In the genomic region with DNA sequence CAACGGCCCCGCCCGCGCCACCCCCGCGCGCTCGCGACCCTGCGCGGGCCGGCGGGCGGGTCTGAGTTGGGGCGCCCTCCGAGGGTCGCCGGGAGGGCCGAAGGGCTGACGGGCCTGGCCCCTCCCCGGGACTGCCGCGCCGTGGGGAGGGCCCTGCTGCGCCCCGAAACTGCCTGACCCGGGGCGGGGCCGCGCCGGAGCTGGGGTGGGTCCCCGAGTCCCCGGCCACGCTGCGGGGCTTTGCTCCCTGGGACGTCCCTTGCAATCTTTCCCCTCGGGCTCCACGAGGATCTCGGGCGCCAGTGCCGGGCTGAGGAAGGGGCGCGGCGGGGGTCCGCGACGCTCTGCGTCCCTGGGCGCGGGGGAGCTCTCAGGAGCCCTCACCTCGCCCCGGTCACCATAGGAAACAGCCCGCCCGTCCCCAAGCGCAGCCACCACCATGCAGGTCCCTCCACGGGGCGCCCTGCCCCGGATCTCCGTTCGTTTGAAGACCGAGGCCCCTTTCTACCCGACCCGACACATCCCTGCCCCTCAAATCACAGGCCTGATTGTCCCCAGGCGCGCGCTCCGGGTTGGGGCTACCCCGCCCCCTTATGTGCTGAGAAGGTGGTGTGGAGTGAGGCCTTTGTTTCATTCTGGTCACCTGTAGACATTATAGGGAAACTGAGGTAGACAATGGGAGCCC, we compare ENCODE assay signal across 8 cellular contexts. TPM values are rescaled to one million over a fixed set of nuclear protein-coding genes. Genes with fewer than 3 reads are reported as not detected.
DNase-seq lines count a peak whose midpoint lies in the region; ATAC-seq and TF ChIP-seq lines count a peak whose summit lies in the region.

No MANE protein-coding gene starts in this region.

- H3K9me3 ChIP-seq in WERI-Rb-1 (ENCODE audit: severe bottlenecking) = peaks cover under 1% of the 10 kb centered on the region
- no peaks in the 10 kb centered on the region for H3K9me3 ChIP-seq in liver (ENCODE audit: control insufficient read depth in 4 of 4, low read length in 3 of 4)

- H3K27ac ChIP-seq in WERI-Rb-1 (peak overlapping the region; percentile 95), liver (ENCODE audit: low read depth in 1 of 2, low read length in 2 of 2) (peak overlapping the region; percentile 71 to 98)

- peaks cover 7 to 45% (median 21%) of the 10 kb centered on the region in 4 donors for H3K4me1 ChIP-seq in liver (ENCODE audit: control insufficient read depth in 4 of 4, insufficient read depth in 4 of 4, low read length in 3 of 4)

- H3K36me3 ChIP-seq in WERI-Rb-1 (peaks cover 41% of the 10 kb centered on the region), liver (ENCODE audit: control insufficient read depth in 4 of 4, insufficient read depth in 3 of 4, low read depth in 1 of 4, low read length in 3 of 4) (peaks cover 3 to 22% (median 13%) of the 10 kb centered on the region in 4 donors)

- H3K4me3 ChIP-seq in WERI-Rb-1 (ENCODE audit: low read depth, low read length) (peak overlapping the region; percentile 83), choroid plexus epithelial cell (ENCODE audit: low read depth, low read length) (peak overlapping the region; percentile 76), liver (ENCODE audit: low read depth in 1 of 3, low read length in 3 of 3) (peak overlapping the region; percentile 43 to 78 (median 69))

- no peak for TF ChIP-seq CTCF in WERI-Rb-1 (IDR thresholded peaks at IDR 0.05; ENCODE audit: low read depth, low read length)
- no peak for TF ChIP-seq CTCF in choroid plexus epithelial cell (conservative IDR thresholded peaks at IDR 0.05; ENCODE audit: low read depth, low read length)
- TF ChIP-seq CTCF in liver (IDR thresholded peaks at IDR 0.05; ENCODE audit: low read depth, low read length, missing input control) = no peak

- WGBS in liver = under 1% methylated on average over 68 of the region's 68 CpGs

- peak; percentile 87 for DNase-seq in Right ventricle myocardium inferior (ENCODE audit: missing footprints)
- DNase-seq in cardiac septum (ENCODE audit: low spot score) = no peak
- DNase-seq in NCI-H1048 (lab: John Stamatoyannopoulos, UW) = peak; percentile 36
- DNase-seq in WERI-Rb-1 = peak; percentile 86
- DNase-seq in choroid plexus epithelial cell (ENCODE audit: low read depth) = peak; percentile 66
- peak; percentile 51 for DNase-seq in stimulated activated CD8-positive, alpha-beta memory T cell treated with anti-CD3 and anti-CD28 coated beads, Interleukin-12 subunit alpha, Interleukin-12 subunit beta, amount 100 ng/mL, for 4 hours (ENCODE audit: low read depth)

- ATAC-seq in Right ventricle myocardium inferior (peak; percentile 19), HG03457 (IDR thresholded peaks at IDR 0.05; ENCODE audit: unreplicated experiment) (no peak)

- H3K9ac ChIP-seq in liver (ENCODE audit: low read depth in 1 of 2, low read length in 2 of 2) = peak overlapping the region; percentile 64 to 85

- H3K27me3 ChIP-seq in WERI-Rb-1 (ENCODE audit: insufficient read depth, low read depth, severe bottlenecking) (no peaks in the 10 kb centered on the region), liver (ENCODE audit: control insufficient read depth in 4 of 4, insufficient read depth in 4 of 4, low read length in 3 of 4) (no peaks in the 10 kb centered on the region)

- intact Hi-C loops in Right ventricle myocardium inferior (cut with DNase I) = loop anchor here (5.0 kb wide), 1 partner anchor 89 kb away; no protein-coding TSS in a partner anchor
- intact Hi-C loops in cardiac septum (cut with DNase I) = loop anchor here (2.0 kb wide), 1 partner anchor 118 kb away; a partner anchor contains a TSS

- TF ChIP-seq RAD21 in liver (IDR thresholded peaks at IDR 0.05) = no peak

TF ChIP-seq in liver, 16 proteins besides CTCF, POLR2A, EP300 and RAD21:
- TF ChIP-seq HNF4A (conservative IDR thresholded peaks at IDR 0.05) (no peak), TAF1 (conservative IDR thresholded peaks at IDR 0.05) (peak; percentile 54), SP1 (IDR thresholded peaks at IDR 0.05) (peak; percentile 22)

RNA-seq across cellular contexts. Expression of a gene that starts 0.5 kb away (rescaled TPM):
- total RNA-seq in Right ventricle myocardium inferior (468 TPM), cardiac septum (634 TPM), liver (1,000 to 10,000 TPM; 1,434 to 1,699 TPM)
- polyA plus RNA-seq in liver = 1,000 to 10,000 TPM in 1 of 2 donors, 100 to 1,000 TPM in 1; 347 to 1,129 TPM

RNA-seq across cellular contexts. Expression of a gene that starts 15.1 kb away (rescaled TPM):
- total RNA-seq in Right ventricle myocardium inferior = 0.19 TPM
- total RNA-seq in cardiac septum = 1.1 TPM
- under 1 TPM; 0.09 to 0.42 TPM for total RNA-seq in liver
- not detected for polyA plus RNA-seq in liver

RNA-seq across cellular contexts. Expression of a gene that starts 39.0 kb away (rescaled TPM):
- total RNA-seq in Right ventricle myocardium inferior (14.8 TPM), cardiac septum (13.6 TPM), liver (10 to 100 TPM in 1 of 2 donors, 1 to 10 TPM in 1; 8.7 to 10.6 TPM)
- polyA plus RNA-seq in liver = 10 to 100 TPM in 1 of 2 donors, 1 to 10 TPM in 1; 8.1 to 14.7 TPM
